Comparison of ENCODE assay signal across 8 cellular contexts in genomic region chr19:48391100-48392005, GRCh38.
A peak's percentile ranks its signal among the peaks of the same experiment; 100 is the strongest.
DNase-seq lines count a peak whose midpoint lies in the region; ATAC-seq lines count a peak whose summit lies in the region.

Gene KDELR1, minus strand, starts transcription at chr19:48391551. Its CDS starts 193 bp downstream, at chr19:48391358.

- peaks cover 27% of the 10 kb centered on the region for H3K27me3 ChIP-seq in effector memory CD4-positive, alpha-beta T cell (replicated peaks; ENCODE audit: control insufficient read depth, insufficient read depth, low read length, poor library complexity, severe bottlenecking)

- peaks cover 34% of the 10 kb centered on the region for H3K4me1 ChIP-seq in effector memory CD4-positive, alpha-beta T cell (ENCODE audit: control insufficient read depth, insufficient read depth, low read length, poor library complexity, severe bottlenecking)

- H3K4me3 ChIP-seq in effector memory CD4-positive, alpha-beta T cell (ENCODE audit: insufficient read depth, low read depth, low read length, poor library complexity, severe bottlenecking) = peak within 1 kb of the TSS; percentile 81

- H3K27ac ChIP-seq in effector memory CD4-positive, alpha-beta T cell (ENCODE audit: insufficient read depth, low read length, poor library complexity, severe bottlenecking) = peak within 1 kb of the TSS; percentile 92

- no peaks in the 10 kb centered on the region for H3K9me3 ChIP-seq in effector memory CD4-positive, alpha-beta T cell (ENCODE audit: control insufficient read depth, low read length)

- DNase-seq in DMS153 treated with DMSO at 0.1 percent for 48 hours (lab: John Stamatoyannopoulos, UW; ENCODE audit: unreplicated experiment) (peak; percentile 62), DMS153 (lab: John Stamatoyannopoulos, UW) (no peak), NCI-H748 (lab: John Stamatoyannopoulos, UW; ENCODE audit: unreplicated experiment) (peak; percentile 71), medulla oblongata (ENCODE audit: extremely low spot score) (peak; percentile 88)
- peak; percentile 93 for DNase-seq in activated CD8-positive, alpha-beta memory T cell treated with anti-CD3 and anti-CD28 coated beads for 24 hours
- peak; percentile 56 to 57 (median 57) for DNase-seq in effector memory CD4-positive, alpha-beta T cell
- peak; percentile 54 for DNase-seq in stimulated activated CD8-positive, alpha-beta memory T cell treated with anti-CD3 and anti-CD28 coated beads, Interleukin-12 subunit alpha, Interleukin-12 subunit beta, amount 100 ng/mL, for 1 hour (ENCODE audit: low read depth)

- H3K36me3 ChIP-seq in effector memory CD4-positive, alpha-beta T cell (ENCODE audit: control insufficient read depth, insufficient read depth, low read length) = peaks cover 13% of the 10 kb centered on the region

- peak; percentile 68 for ATAC-seq in HG03039 (IDR thresholded peaks at IDR 0.05; ENCODE audit: unreplicated experiment)
